10 cellular contexts compared by ENCODE assay signal in genomic region chr10:128186959-128187787, GRCh38.
A peak's percentile ranks its signal among the peaks of the same experiment; 100 is the strongest.
DNase-seq lines count a peak whose midpoint lies in the region; ATAC-seq and TF ChIP-seq lines count a peak whose summit lies in the region.
"Had no signal": no experiment of that assay in that cellular context is flagged by ENCODE, and none has a peak within 500 bp of the region (broad histone marks: within the 10 kb centered on the region; RNA-seq: fewer than 3 reads in every experiment).

No MANE protein-coding gene starts in this region.

- H3K4me1 ChIP-seq in DND-41 (ENCODE audit: insufficient read depth, low read length) = peaks cover 68% of the 10 kb centered on the region

- H3K27ac ChIP-seq in DND-41 (ENCODE audit: low read length) = peak overlapping the region; percentile 84

- intact Hi-C loops in activated CD4-positive, alpha-beta T cell treated with anti-CD3 and anti-CD28 coated beads, Interleukin-2, amount 10 ng/mL, durations not matched to agents 24 days and 14 days (cut with micrococcal nuclease) = no loop called here

- peaks cover 57% of the 10 kb centered on the region for H3K79me2 ChIP-seq in DND-41 (ENCODE audit: insufficient read depth, low read length)

- H3K9me3 ChIP-seq in DND-41 (ENCODE audit: insufficient read depth, low read length, severe bottlenecking) = peaks cover 11% of the 10 kb centered on the region

- H3K27me3 ChIP-seq in DND-41 (ENCODE audit: insufficient read depth, low read length, poor library complexity) = no peaks in the 10 kb centered on the region

- H3K4me2 ChIP-seq in DND-41 (ENCODE audit: insufficient read depth, low read length) = peak overlapping the region; percentile 86

- H3K36me3 Mint-ChIP-seq in activated CD4-positive, alpha-beta T cell treated with anti-CD3 and anti-CD28 coated beads, Interleukin-2, amount 10 ng/mL, durations not matched to agents 24 days and 14 days (ENCODE audit: low read depth) = peaks cover 17% of the 10 kb centered on the region
- peaks cover 7 to 13% of the 10 kb centered on the region in 2 donors for H3K36me3 Mint-ChIP-seq in activated naive CD4-positive, alpha-beta T cell treated with anti-CD3 and anti-CD28 coated beads, Interleukin-2, amount 50 U/mL, for 72 hours
- H3K36me3 Mint-ChIP-seq in osteocyte (ENCODE audit: unreplicated experiment) = no peaks in the 10 kb centered on the region

- H3K4me3 ChIP-seq in DND-41 (ENCODE audit: low read depth in 1 of 2, low read length in 2 of 2) = peak overlapping the region; percentile 5 to 54; a peak in 3 of 4 replicates

- peak overlapping the region; percentile 89 for H3K27ac Mint-ChIP-seq in activated CD4-positive, alpha-beta T cell treated with anti-CD3 and anti-CD28 coated beads, Interleukin-2, amount 10 ng/mL, durations not matched to agents 24 days and 14 days
- peak overlapping the region; percentile 34 to 76 for H3K27ac Mint-ChIP-seq in activated naive CD4-positive, alpha-beta T cell treated with anti-CD3 and anti-CD28 coated beads, Interleukin-2, amount 50 U/mL, for 72 hours
- no peak overlapping the region for H3K27ac Mint-ChIP-seq in osteocyte (ENCODE audit: unreplicated experiment)

- H2AFZ ChIP-seq in DND-41 (ENCODE audit: low read depth, low read length) = peak overlapping the region; percentile 70

- in situ Hi-C loops in KBM-7 (cut with MboI; ENCODE audit: low pct_unique_long_range_greater_than_20kb, low sequenced_read_pairs) = no loop called here

- peaks cover 9% of the 10 kb centered on the region for H3K27me3 Mint-ChIP-seq in activated CD4-positive, alpha-beta T cell treated with anti-CD3 and anti-CD28 coated beads, Interleukin-2, amount 10 ng/mL, durations not matched to agents 24 days and 14 days
- peaks cover 21% of the 10 kb centered on the region for H3K27me3 Mint-ChIP-seq in osteocyte (ENCODE audit: unreplicated experiment)

- peak overlapping the region; percentile 86 for H3K4me3 Mint-ChIP-seq in activated CD4-positive, alpha-beta T cell treated with anti-CD3 and anti-CD28 coated beads, Interleukin-2, amount 10 ng/mL, durations not matched to agents 24 days and 14 days
- H3K4me3 Mint-ChIP-seq in osteocyte (ENCODE audit: unreplicated experiment) = no peak overlapping the region

- peaks cover 16% of the 10 kb centered on the region for H3K9me3 Mint-ChIP-seq in activated CD4-positive, alpha-beta T cell treated with anti-CD3 and anti-CD28 coated beads, Interleukin-2, amount 10 ng/mL, durations not matched to agents 24 days and 14 days
- peaks cover 5 to 6% of the 10 kb centered on the region in 2 donors for H3K9me3 Mint-ChIP-seq in activated naive CD4-positive, alpha-beta T cell treated with anti-CD3 and anti-CD28 coated beads, Interleukin-2, amount 50 U/mL, for 72 hours
- H3K9me3 Mint-ChIP-seq in osteocyte (ENCODE audit: unreplicated experiment) = peaks cover 13% of the 10 kb centered on the region

- DNase-seq in DND-41 = peak; percentile 89
- peak; percentile 82 for DNase-seq in activated CD4-positive, alpha-beta T cell treated with anti-CD3 and anti-CD28 coated beads, Interleukin-2, amount 10 ng/mL, durations not matched to agents 24 days and 14 days
- DNase-seq in activated naive CD4-positive, alpha-beta T cell treated with anti-CD3 and anti-CD28 coated beads, Interleukin-2, amount 50 U/mL, for 72 hours (ENCODE audit: low spot score in 2 of 2) = no peak
- peak; percentile 59 for DNase-seq in osteocyte (ENCODE audit: extremely low spot score, unreplicated experiment)
- DNase-seq in KBM-7 = no peak
- no peak for DNase-seq in NCI-H82 (lab: John Stamatoyannopoulos, UW)
- DNase-seq: NCI-H187 treated with DMSO at 0.1 percent for 48 hours had no signal

- H3K4me1 Mint-ChIP-seq in activated CD4-positive, alpha-beta T cell treated with anti-CD3 and anti-CD28 coated beads, Interleukin-2, amount 10 ng/mL, durations not matched to agents 24 days and 14 days = peaks cover 35% of the 10 kb centered on the region
- peaks cover 2% of the 10 kb centered on the region for H3K4me1 Mint-ChIP-seq in osteocyte (ENCODE audit: unreplicated experiment)

- TF ChIP-seq CTCF in DND-41 (IDR thresholded peaks at IDR 0.05; ENCODE audit: borderline replicate concordance, extremely low read depth, low read length, poor library complexity, severe bottlenecking) (peak; percentile 37), osteocyte (IDR thresholded peaks at IDR 0.05) (no peak)

- peak; percentile 98 for ATAC-seq in DND-41 (ENCODE audit: insufficient read depth, low read depth)
- peak; percentile 73 to 75 for ATAC-seq in activated naive CD4-positive, alpha-beta T cell treated with anti-CD3 and anti-CD28 coated beads, Interleukin-2, amount 50 U/mL, for 72 hours
- ATAC-seq in GM18867 (IDR thresholded peaks at IDR 0.05; ENCODE audit: unreplicated experiment) = no peak
- ATAC-seq in HG02885 (IDR thresholded peaks at IDR 0.05; ENCODE audit: poor library complexity, unreplicated experiment) = no peak
- ATAC-seq: HCT116 had no signal

- H3K36me3 ChIP-seq in DND-41 (ENCODE audit: insufficient read depth, low read length) = no peaks in the 10 kb centered on the region

- H4K20me1 ChIP-seq in DND-41 (ENCODE audit: insufficient read depth, low read length) = no peaks in the 10 kb centered on the region

- peak overlapping the region; percentile 55 for H3K9ac ChIP-seq in DND-41 (ENCODE audit: low read depth, low read length)

Comparison
In these comparisons a context has a peak if more than half of its experiments do, and no peak if none do; other contexts are left out.
1. ATAC-seq: peak in DND-41 (single experiment) and activated naive CD4-positive, alpha-beta T cell treated with anti-CD3 and anti-CD28 coated beads, Interleukin-2, amount 50 U/mL, for 72 hours (2 of 2); none in GM18867 (single experiment) and HG02885 (single experiment).
2. DNase-seq: peak in DND-41 (single experiment), activated CD4-positive, alpha-beta T cell treated with anti-CD3 and anti-CD28 coated beads, Interleukin-2, amount 10 ng/mL, durations not matched to agents 24 days and 14 days (single experiment) and osteocyte (single experiment); none in activated naive CD4-positive, alpha-beta T cell treated with anti-CD3 and anti-CD28 coated beads, Interleukin-2, amount 50 U/mL, for 72 hours (0 of 2), KBM-7 (single experiment) and NCI-H82 (single experiment).